Comparison of ENCODE assay signal across 1 cellular context in genomic region chr6:13908955-13909381, GRCh38.
TF ChIP-seq lines count a peak whose summit lies in the region.

No MANE protein-coding gene starts in this region.

TF ChIP-seq in HCT116, 20 proteins besides CTCF, POLR2A, EP300 and RAD21 (continued from another document):
- TF ChIP-seq ZBTB33 (IDR thresholded peaks at IDR 0.05; ENCODE audit: extremely low read depth, insufficient replicate concordance, low read length) (no peak), TCF7L2 (IDR thresholded peaks at IDR 0.05; ENCODE audit: borderline replicate concordance, extremely low read depth, insufficient read depth, insufficient read length) (no peak)
